3 cellular contexts compared by ENCODE assay signal in genomic region chr20:57488277-57488676, GRCh38. TPM values are rescaled to one million over a fixed set of nuclear protein-coding genes. Genes with fewer than 3 reads are reported as not detected.
"Had no signal": no experiment of that assay in that cellular context is flagged by ENCODE, and none has a peak within 500 bp of the region (broad histone marks: within the 10 kb centered on the region; RNA-seq: fewer than 3 reads in every experiment).

No MANE protein-coding gene starts in this region.

RNA-seq across cellular contexts. Expression of gene CTCFL, which starts 36.7 kb away (rescaled TPM):
- total RNA-seq: GM23248, H4, HFFc6 had no signal
- polyA plus RNA-seq: GM23248 had no signal
